Comparison of ENCODE assay signal across 13 cellular contexts in genomic region chr18:10792181-10792580, GRCh38.
"Had no signal": no experiment of that assay in that cellular context is flagged by ENCODE, and none has a peak within 500 bp of the region (broad histone marks: within the 10 kb centered on the region; RNA-seq: fewer than 3 reads in every experiment).

No MANE protein-coding gene starts in this region.

- ATAC-seq: activated CD8-positive, alpha-beta T cell treated with anti-CD3 and anti-CD28 coated beads for 36 hours; activated T-cell treated with anti-CD3 and anti-CD28 coated beads, Interleukin-2, amount 50 U/mL, for 4 hours; stimulated activated effector memory CD8-positive, alpha-beta T cell treated with anti-CD3 and anti-CD28 coated beads, Interleukin-12 subunit alpha, Interleukin-12 subunit beta, amount 100 ng/mL, for 72 hours had no signal

- DNase-seq: activated B cell treated with CpG ODN at 0.5 μM for 24 hours; activated CD4-positive, alpha-beta T cell treated with anti-CD3 and anti-CD28 coated beads for 48 hours; activated CD8-positive, alpha-beta T cell treated with anti-CD3 and anti-CD28 coated beads for 36 hours; activated effector memory CD4-positive, alpha-beta T cell treated with anti-CD3 and anti-CD28 coated beads, Interleukin-2, amount 50 U/mL, for 16 hours; activated T-cell treated with anti-CD3 and anti-CD28 coated beads, Interleukin-2, amount 50 U/mL, for 4 hours; central memory CD4-positive, alpha-beta T cell; foreskin melanocyte; head of caudate nucleus; immature natural killer cell; occipital lobe; thyroid gland; uterus had no signal
